ENCODE assay signal across 14 cellular contexts in genomic region chr6:47169785-47170685, GRCh38.
DNase-seq lines count a peak whose midpoint lies in the region; ATAC-seq and TF ChIP-seq lines count a peak whose summit lies in the region.
"Had no signal": no experiment of that assay in that cellular context is flagged by ENCODE, and none has a peak within 500 bp of the region (broad histone marks: within the 10 kb centered on the region; RNA-seq: fewer than 3 reads in every experiment).

No MANE protein-coding gene starts in this region.

- intact Hi-C loops in heart right ventricle (cut with DNase I) = no loop called here

- H3K27me3 ChIP-seq in heart right ventricle (no peaks in the 10 kb centered on the region), upper lobe of left lung (no peaks in the 10 kb centered on the region)

- H3K9me3 ChIP-seq in heart right ventricle (no peaks in the 10 kb centered on the region), upper lobe of left lung (no peaks in the 10 kb centered on the region)

- H3K27ac ChIP-seq in heart right ventricle (peak overlapping the region in 1 of 10 donors; percentile 2), upper lobe of left lung (peak overlapping the region in 1 of 4 donors; percentile 35)
- H3K27ac ChIP-seq: 22Rv1 had no signal

- ATAC-seq in heart right ventricle (peak in 7 of 8 donors; percentile 34 to 77 (median 44)), upper lobe of left lung (ENCODE audit: low FRiP score in 2 of 2) (peak; percentile 31 to 88), GM21423 (IDR thresholded peaks at IDR 0.05; ENCODE audit: unreplicated experiment) (no peak)

- H3K36me3 ChIP-seq in heart right ventricle (no peaks in the 10 kb centered on the region), upper lobe of left lung (no peaks in the 10 kb centered on the region)

- WGBS in heart right ventricle, 2 donors = 75 to 79% methylated on average over 2 of the region's 2 CpGs
- 71 to 87% methylated on average over 2 of the region's 2 CpGs for WGBS in upper lobe of left lung, 2 donors

- DNase-seq in SIG-M5 treated with dmso at 0.1 percent for 504 hours (lab: John Stamatoyannopoulos, UW; ENCODE audit: unreplicated experiment) = peak; percentile 12
- no peak for DNase-seq in SIG-M5 (lab: John Stamatoyannopoulos, UW)
- DNase-seq in amniotic epithelial cell (ENCODE audit: low read depth) = peak; percentile 99
- DNase-seq in heart right ventricle = no peak
- DNase-seq in upper lobe of left lung = no peak
- DNase-seq in SK-N-DZ (ENCODE audit: low spot score) = no peak
- DNase-seq in NCI-H2227 (lab: John Stamatoyannopoulos, UW; ENCODE audit: unreplicated experiment) = no peak
- DNase-seq: activated B cell treated with CpG ODN at 0.5 μM for 24 hours; activated T-cell treated with anti-CD3 and anti-CD28 coated beads, Interleukin-2, amount 50 U/mL, for 48 hours; central memory CD4-positive, alpha-beta T cell; NCI-H2029 treated with DMSO at 0.1 percent for 48 hours; RPMI8226 had no signal

- H3K4me1 ChIP-seq in heart right ventricle (peaks cover 0 to 39% (median 0%) of the 10 kb centered on the region in 9 donors), upper lobe of left lung (peaks cover 0 to 5% (median 1%) of the 10 kb centered on the region in 4 donors)

- no peak for TF ChIP-seq EP300 in upper lobe of left lung (IDR thresholded peaks at IDR 0.05)

- no peak for TF ChIP-seq POLR2A in upper lobe of left lung (IDR thresholded peaks at IDR 0.05)

- TF ChIP-seq CTCF in heart right ventricle (IDR thresholded peaks at IDR 0.05) = no peak
- TF ChIP-seq CTCF in upper lobe of left lung (IDR thresholded peaks at IDR 0.05) = no peak

- H3K4me3 ChIP-seq in heart right ventricle = no peak overlapping the region
- H3K4me3 ChIP-seq in upper lobe of left lung = no peak overlapping the region

Comparison
In these comparisons a context has a peak if more than half of its experiments do, and no peak if none do; other contexts are left out.
1. DNase-seq: peak in SIG-M5 treated with dmso at 0.1 percent for 504 hours (single experiment) and amniotic epithelial cell (single experiment); none in SIG-M5 (single experiment), heart right ventricle (0 of 2), upper lobe of left lung (0 of 2), SK-N-DZ (single experiment) and NCI-H2227 (single experiment).